8 cellular contexts compared by ENCODE assay signal in genomic region chrX:71181910-71182799, GRCh38. TPM values are rescaled to one million over a fixed set of nuclear protein-coding genes. Genes with fewer than 3 reads are reported as not detected.
DNase-seq lines count a peak whose midpoint lies in the region; ATAC-seq and TF ChIP-seq lines count a peak whose summit lies in the region.

No MANE protein-coding gene starts in this region.

- WGBS in esophagus squamous epithelium, 2 donors = 0 to 24% methylated on average over 25 to 41 of the region's 42 CpGs

- ATAC-seq in GM21528 (IDR thresholded peaks at IDR 0.05; ENCODE audit: low FRiP score, unreplicated experiment) (peak; percentile 85), Panc1 (peak; percentile 97)

- DNase-seq in DMS114 treated with DMSO at 0.1 percent for 48 hours (lab: John Stamatoyannopoulos, UW; ENCODE audit: unreplicated experiment) (peak; percentile 92), HuH-7.5 (ENCODE audit: low spot score) (peak; percentile 59), Panc1 (ENCODE audit: low read depth, low spot score) (peak; percentile 88), activated T-helper 1 cell treated with Interleukin-2 at 50 U/mL for 16 hours (ENCODE audit: low read depth) (peak; percentile 68), esophagus squamous epithelium (lab: John Stamatoyannopoulos, UW) (peak; percentile 16)
- DNase-seq in stimulated activated CD8-positive, alpha-beta memory T cell treated with anti-CD3 and anti-CD28 coated beads, Interleukin-7, amount 100 ng/mL, for 24 hours (ENCODE audit: low read depth) = peak; percentile 53

- BruUV-seq in Panc1 (replicated peaks; lab: Mats Ljungman, UMichigan) = no TSS peak

- H3K4me1 ChIP-seq in Panc1 (ENCODE audit: control insufficient read depth, insufficient read depth, low read length) = no peaks in the 10 kb centered on the region; the same call in none of the 2 replicates
- peaks cover 0 to 21% (median 4%) of the 10 kb centered on the region in 3 donors for H3K4me1 ChIP-seq in esophagus squamous epithelium
- H3K4me1 ChIP-seq in muscle layer of duodenum (ENCODE audit: control insufficient read depth in 1 of 2, insufficient read depth in 2 of 2, low read length in 2 of 2) = no peaks in the 10 kb centered on the region

- H3K36me3 ChIP-seq in Panc1 (ENCODE audit: control insufficient read depth, insufficient read depth, low read length) (no peaks in the 10 kb centered on the region), esophagus squamous epithelium (no peaks in the 10 kb centered on the region), muscle layer of duodenum (ENCODE audit: control insufficient read depth in 1 of 2, insufficient read depth in 2 of 2, low read length in 2 of 2) (no peaks in the 10 kb centered on the region)

- H3K27me3 ChIP-seq in Panc1 (ENCODE audit: control insufficient read depth, insufficient read depth, low read length) = no peaks in the 10 kb centered on the region
- no peaks in the 10 kb centered on the region for H3K27me3 ChIP-seq in esophagus squamous epithelium
- H3K27me3 ChIP-seq in muscle layer of duodenum (ENCODE audit: low read depth, low read length) = no peaks in the 10 kb centered on the region

- in situ Hi-C loops in Panc1 (cut with HindIII; ENCODE audit: low pct_unique_long_range_greater_than_20kb, low sequenced_read_pairs) = no loop called here

- H3K4me3 ChIP-seq in Panc1 (ENCODE audit: low read depth in 2 of 2, low read length in 2 of 2) (peak overlapping the region; percentile 43 to 61), esophagus squamous epithelium (peak overlapping the region; percentile 32 to 63 (median 47)), muscle layer of duodenum (ENCODE audit: low read depth in 1 of 2, low read length in 2 of 2) (peak overlapping the region; percentile 60 to 71)

- CTCF ChIA-PET in Panc1 (lab: Charles Lee) = interaction anchor here (0.6 to 0.7 kb wide), 2 partner anchors 106 to 200 kb away, joined by 3 to 4 read pairs; no protein-coding TSS in a partner anchor

- H3K27ac ChIP-seq in Panc1 (ENCODE audit: low read length) = peak overlapping the region; percentile 94
- H3K27ac ChIP-seq in esophagus squamous epithelium = peak overlapping the region; percentile 74 to 90 (median 87)
- peak overlapping the region; percentile 97 for H3K27ac ChIP-seq in muscle layer of duodenum (ENCODE audit: low read length)

- TF ChIP-seq POLR2A in esophagus squamous epithelium (IDR thresholded peaks at IDR 0.05) = peak in 3 of 4 donors; percentile 53 to 79 (median 63)

- intact Hi-C loops in Panc1 (cut with micrococcal nuclease; ENCODE audit: unreplicated experiment) = no loop called here
- intact Hi-C loops in esophagus squamous epithelium (cut with DNase I) = no loop called here

- POLR2A ChIA-PET in Panc1 (lab: Charles Lee) = interaction anchor here (0.7 to 1.1 kb wide), 4 partner anchors 64 to 513 kb away, joined by 3 to 10 read pairs (median 4); partner anchors contain the start of genes MED12 and NONO

- TF ChIP-seq CTCF in Panc1 (IDR thresholded peaks at IDR 0.05) (no peak), esophagus squamous epithelium (IDR thresholded peaks at IDR 0.05) (no peak)

- H3K9me3 ChIP-seq in Panc1 (ENCODE audit: control insufficient read depth, insufficient read depth, low read depth, low read length) = no peaks in the 10 kb centered on the region
- no peaks in the 10 kb centered on the region for H3K9me3 ChIP-seq in esophagus squamous epithelium
- H3K9me3 ChIP-seq in muscle layer of duodenum (ENCODE audit: control insufficient read depth in 1 of 2, low read length in 2 of 2) = no peaks in the 10 kb centered on the region

RNA-seq across cellular contexts. Expression of gene NLGN3, which starts 37.5 kb away (rescaled TPM):
- 0.28 TPM for total RNA-seq in Panc1 (2021; ENCODE audit: unreplicated experiment)
- 0.16 TPM for polyA plus RNA-seq in Panc1 (2012; ENCODE audit: insufficient read length)
- total RNA-seq in esophagus squamous epithelium = under 1 TPM in 3 of 4 donors, not detected in 1; 0.21 to 0.38 (median 0.23) TPM

RNA-seq across cellular contexts. Expression of gene GJB1, which starts 40.9 kb away (rescaled TPM):
- total RNA-seq in Panc1 (2021; ENCODE audit: unreplicated experiment) (0.28 TPM), esophagus squamous epithelium (under 1 TPM in 2 of 4 donors, not detected in 2; 0.19 to 0.32 TPM)
- not detected for polyA plus RNA-seq in Panc1 (2012; ENCODE audit: insufficient read length)

Comparison
In these comparisons a context has a peak if more than half of its experiments do, and no peak if none do; other contexts are left out.
1. Peak in every context shown above with its lines: DNase-seq, ATAC-seq, H3K4me3 ChIP-seq and H3K27ac ChIP-seq.
2. DNase-seq: peak in every context shown above with its lines; median percentile 92 in DMS114 treated with DMSO at 0.1 percent for 48 hours; 88 in Panc1; 68 in activated T-helper 1 cell treated with Interleukin-2 at 50 U/mL for 16 hours; 59 in HuH-7.5; 53 in stimulated activated CD8-positive, alpha-beta memory T cell treated with anti-CD3 and anti-CD28 coated beads, Interleukin-7, amount 100 ng/mL, for 24 hours; 16 in esophagus squamous epithelium.